ENCODE assay signal across 14 cellular contexts in genomic region chr7:134831862-134832261, GRCh38. TPM values are rescaled to one million over a fixed set of nuclear protein-coding genes. Genes with fewer than 3 reads are reported as not detected.
DNase-seq lines count a peak whose midpoint lies in the region; ATAC-seq and TF ChIP-seq lines count a peak whose summit lies in the region.
"Had no signal": no experiment of that assay in that cellular context is flagged by ENCODE, and none has a peak within 500 bp of the region (broad histone marks: within the 10 kb centered on the region; RNA-seq: fewer than 3 reads in every experiment).

No MANE protein-coding gene starts in this region.

- TF ChIP-seq CTCF in left ventricle myocardium inferior (IDR thresholded peaks at IDR 0.05; ENCODE audit: borderline replicate concordance) = no peak

- H3K27me3 Mint-ChIP-seq in activated naive CD8-positive, alpha-beta T cell treated with anti-CD3 and anti-CD28 coated beads, Interleukin-2, amount 10 ng/mL, durations not matched to agents 7 days and 5 days = no peaks in the 10 kb centered on the region

- ATAC-seq in activated naive CD8-positive, alpha-beta T cell treated with anti-CD3 and anti-CD28 coated beads, Interleukin-2, amount 10 ng/mL, durations not matched to agents 7 days and 5 days (ENCODE audit: low read depth) = no peak
- no peak for ATAC-seq in HG03571 (IDR thresholded peaks at IDR 0.05; ENCODE audit: unreplicated experiment)

- H3K27me3 ChIP-seq in left ventricle myocardium inferior (ENCODE audit: low read depth) = no peaks in the 10 kb centered on the region
- H3K27me3 ChIP-seq in effector memory CD4-positive, alpha-beta T cell (replicated peaks; ENCODE audit: control insufficient read depth, insufficient read depth, low read length, poor library complexity, severe bottlenecking) = no peaks in the 10 kb centered on the region
- H3K27me3 ChIP-seq: BLaER1 treated with 17β-estradiol and CSF1 and Interleukin-3, amounts not matched to agents 10 nM and 100 nM; colonic mucosa; Peyer's patch had no signal

- POLR2A ChIA-PET in activated naive CD8-positive, alpha-beta T cell treated with anti-CD3 and anti-CD28 coated beads, Interleukin-2, amount 10 ng/mL, durations not matched to agents 7 days and 5 days (lab: Charles Lee) = no interaction called here

- peaks cover 99% of the 10 kb centered on the region for H3K4me1 ChIP-seq in left ventricle myocardium inferior
- no peaks in the 10 kb centered on the region for H3K4me1 ChIP-seq in effector memory CD4-positive, alpha-beta T cell (ENCODE audit: control insufficient read depth, insufficient read depth, low read length, poor library complexity, severe bottlenecking)
- H3K4me1 ChIP-seq: BLaER1 treated with 17β-estradiol and CSF1 and Interleukin-3, amounts not matched to agents 10 nM and 100 nM; colonic mucosa had no signal

- H3K4me3 Mint-ChIP-seq in activated naive CD8-positive, alpha-beta T cell treated with anti-CD3 and anti-CD28 coated beads, Interleukin-2, amount 10 ng/mL, durations not matched to agents 7 days and 5 days = peak overlapping the region; percentile 51

- intact Hi-C loops in left ventricle myocardium inferior (cut with micrococcal nuclease) = no loop called here

- H3K4me1 Mint-ChIP-seq in activated naive CD8-positive, alpha-beta T cell treated with anti-CD3 and anti-CD28 coated beads, Interleukin-2, amount 10 ng/mL, durations not matched to agents 7 days and 5 days = no peaks in the 10 kb centered on the region

- no peaks in the 10 kb centered on the region for H3K9me3 ChIP-seq in left ventricle myocardium inferior (replicated peaks)
- H3K9me3 ChIP-seq in effector memory CD4-positive, alpha-beta T cell (ENCODE audit: control insufficient read depth, low read length) = no peaks in the 10 kb centered on the region
- H3K9me3 ChIP-seq: colonic mucosa, Peyer's patch had no signal

- H3K4me3 ChIP-seq in left ventricle myocardium inferior = peak overlapping the region; percentile 40
- H3K4me3 ChIP-seq in effector memory CD4-positive, alpha-beta T cell (ENCODE audit: insufficient read depth, low read depth, low read length, poor library complexity, severe bottlenecking) = no peak overlapping the region
- H3K4me3 ChIP-seq: BLaER1 treated with 17β-estradiol and CSF1 and Interleukin-3, amounts not matched to agents 10 nM and 100 nM; colonic mucosa; Peyer's patch had no signal

- H3K27ac Mint-ChIP-seq in activated naive CD8-positive, alpha-beta T cell treated with anti-CD3 and anti-CD28 coated beads, Interleukin-2, amount 10 ng/mL, durations not matched to agents 7 days and 5 days = no peak overlapping the region

- H3K27ac ChIP-seq in left ventricle myocardium inferior (replicated peaks) = peak overlapping the region; percentile 75
- H3K27ac ChIP-seq in effector memory CD4-positive, alpha-beta T cell (ENCODE audit: insufficient read depth, low read length, poor library complexity, severe bottlenecking) = no peak overlapping the region
- H3K27ac ChIP-seq: BLaER1 treated with 17β-estradiol and CSF1 and Interleukin-3, amounts not matched to agents 10 nM and 100 nM; colonic mucosa; HL-60 had no signal

- DNase-seq in CD1c-positive myeloid dendritic cell (ENCODE audit: extremely low spot score) (peak; percentile 13), left ventricle myocardium inferior (peak; percentile 55), pons (ENCODE audit: low spot score) (peak; percentile 14), NCI-H82 (lab: John Stamatoyannopoulos, UW) (no peak), KG1 (lab: John Stamatoyannopoulos, UW) (no peak)
- DNase-seq in activated naive CD8-positive, alpha-beta T cell treated with anti-CD3 and anti-CD28 coated beads, Interleukin-2, amount 10 ng/mL, durations not matched to agents 7 days and 5 days = no peak
- DNase-seq in effector memory CD4-positive, alpha-beta T cell = no peak
- DNase-seq: activated T-cell treated with anti-CD3 and anti-CD28 coated beads, Interleukin-2, amount 50 U/mL, for 48 hours; colonic mucosa; GDM1; Peyer's patch had no signal

- no peaks in the 10 kb centered on the region for H3K9me3 Mint-ChIP-seq in activated naive CD8-positive, alpha-beta T cell treated with anti-CD3 and anti-CD28 coated beads, Interleukin-2, amount 10 ng/mL, durations not matched to agents 7 days and 5 days

- H3K36me3 ChIP-seq in left ventricle myocardium inferior = no peaks in the 10 kb centered on the region
- H3K36me3 ChIP-seq in effector memory CD4-positive, alpha-beta T cell (ENCODE audit: control insufficient read depth, insufficient read depth, low read length) = no peaks in the 10 kb centered on the region
- H3K36me3 ChIP-seq: colonic mucosa, Peyer's patch had no signal

- H3K36me3 Mint-ChIP-seq in activated naive CD8-positive, alpha-beta T cell treated with anti-CD3 and anti-CD28 coated beads, Interleukin-2, amount 10 ng/mL, durations not matched to agents 7 days and 5 days = no peaks in the 10 kb centered on the region

RNA-seq across cellular contexts. Expression of gene CALD1, which starts 52.4 kb away (rescaled TPM):
- not detected for total RNA-seq in activated naive CD8-positive, alpha-beta T cell treated with anti-CD3 and anti-CD28 coated beads, Interleukin-2, amount 10 ng/mL, durations not matched to agents 7 days and 5 days
- 122 TPM for total RNA-seq in left ventricle myocardium inferior

Comparison
In these comparisons a context has a peak if more than half of its experiments do, and no peak if none do; other contexts are left out.
1. DNase-seq: peak in CD1c-positive myeloid dendritic cell (single experiment), left ventricle myocardium inferior (single experiment) and pons (single experiment); none in activated naive CD8-positive, alpha-beta T cell treated with anti-CD3 and anti-CD28 coated beads, Interleukin-2, amount 10 ng/mL, durations not matched to agents 7 days and 5 days (single experiment), NCI-H82 (single experiment), KG1 (single experiment) and effector memory CD4-positive, alpha-beta T cell (0 of 3).
2. RNA of gene CALD1, which starts 52.4 kb away (total RNA-seq): 122 TPM in left ventricle myocardium inferior (single experiment); not detected in activated naive CD8-positive, alpha-beta T cell treated with anti-CD3 and anti-CD28 coated beads, Interleukin-2, amount 10 ng/mL, durations not matched to agents 7 days and 5 days; every median in the first group is over 100 times any median in the second.